ENCODE assay signal across 21 cellular contexts in the genomic region with DNA sequence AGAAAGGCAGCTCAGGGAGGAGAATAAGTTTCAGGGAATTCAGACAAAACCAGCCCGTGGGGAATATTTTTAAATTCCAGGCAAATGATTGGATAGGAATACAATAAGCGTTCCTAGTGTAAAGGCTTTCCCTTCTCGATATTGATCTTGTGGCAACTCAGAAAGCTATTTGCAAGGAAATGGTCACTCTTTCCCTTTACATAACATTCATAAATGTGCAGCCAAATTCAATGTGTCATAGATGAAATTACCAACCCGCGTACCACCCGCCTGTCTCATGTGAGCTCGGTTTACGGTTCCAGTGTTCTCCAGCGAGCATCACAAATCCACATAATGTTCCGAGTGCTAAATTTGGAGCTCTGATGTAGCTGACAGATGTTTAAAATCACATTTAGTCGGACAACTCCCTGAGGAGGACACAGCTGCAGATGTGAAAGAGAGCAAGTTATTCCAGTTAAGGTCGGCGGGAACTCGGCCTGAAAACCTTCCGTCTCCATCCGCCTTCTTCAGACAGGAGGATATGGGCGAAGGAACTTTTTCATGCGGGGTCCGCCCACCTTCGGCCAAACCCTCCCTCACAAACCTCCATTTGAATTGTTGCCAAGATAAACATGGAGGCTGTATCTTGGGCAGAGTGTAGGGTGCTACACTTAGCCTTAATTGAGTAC.
DNase-seq lines count a peak whose midpoint lies in the region; FAIRE-seq and TF ChIP-seq lines count a peak whose summit lies in the region.
"Had no signal": no experiment of that assay in that cellular context is flagged by ENCODE, and none has a peak within 500 bp of the region (broad histone marks: within the 10 kb centered on the region; RNA-seq: fewer than 3 reads in every experiment).

No MANE protein-coding gene starts in this region.

- no peak for FAIRE-seq in kidney (lab: Jason Lieb, UNC)
- FAIRE-seq: H1, pancreas had no signal

- H3K4me3 ChIP-seq in coronary artery, result peak overlapping the region; percentile 64
- no peak overlapping the region for H3K4me3 ChIP-seq in kidney (ENCODE audit: low read length in 2 of 2)
- H3K4me3 ChIP-seq: mucosa of descending colon, pancreas, transverse colon had no signal

- H3K9me3 ChIP-seq in kidney (ENCODE audit: control insufficient read depth in 1 of 2, low read length in 2 of 2), result no peaks in the 10 kb centered on the region
- H3K9me3 ChIP-seq: mucosa of descending colon, pancreas, SK-N-SH, transverse colon had no signal

- peaks cover 3 to 8% of the 10 kb centered on the region in 2 donors for H3K4me1 ChIP-seq in kidney (ENCODE audit: control insufficient read depth in 1 of 2, insufficient read depth in 1 of 2, low read depth in 1 of 2, low read length in 2 of 2)

- intact Hi-C loops in kidney (cut with DNase I), result no loop called here

- H3K27ac ChIP-seq in coronary artery (peak overlapping the region; percentile 83 to 85), kidney (ENCODE audit: low read depth in 2 of 2, low read length in 2 of 2) (peak overlapping the region; percentile 10 to 50)

- H3K9ac ChIP-seq in kidney (ENCODE audit: low read length in 2 of 2), result no peak overlapping the region
- H3K9ac ChIP-seq: SK-N-SH had no signal

- DNase-seq in EH (ENCODE audit: low read depth), result peak; percentile 34
- peak; percentile 84 for DNase-seq in coronary artery (ENCODE audit: low spot score)
- DNase-seq in kidney, result peak; percentile 85
- peak; percentile 23 for DNase-seq in smooth muscle cell of the brain vasculature (ENCODE audit: low read depth, low spot score)
- DNase-seq in HK-2 (ENCODE audit: unreplicated experiment), result no peak
- no peak for DNase-seq in COLO668 (lab: John Stamatoyannopoulos, UW; ENCODE audit: unreplicated experiment)
- DNase-seq in SHP77 treated with DMSO at 0.1 percent for 48 hours (lab: John Stamatoyannopoulos, UW), result no peak
- DNase-seq in SW480 (ENCODE audit: low spot score), result no peak
- DNase-seq: activated CD4-positive, alpha-beta T cell treated with anti-CD3 and anti-CD28 coated beads, Interleukin-2, amount 50 U/mL, for 48 hours; activated naive CD8-positive, alpha-beta T cell treated with anti-CD3 and anti-CD28 coated beads, Interleukin-2, amount 10 ng/mL, durations not matched to agents 7 days and 5 days; activated T-cell treated with anti-CD3 and anti-CD28 coated beads, Interleukin-2, amount 50 U/mL, for 72 hours; CD8-positive, alpha-beta memory T cell; islet precursor cell; mucosa of descending colon; NCI-H187; NCI-H524; pancreas; PC-3; SK-N-SH; transverse colon had no signal

- no peak for TF ChIP-seq CTCF in coronary artery (IDR thresholded peaks at IDR 0.05)
- no peak for TF ChIP-seq CTCF in kidney (IDR thresholded peaks at IDR 0.05; ENCODE audit: borderline replicate concordance, extremely low read depth, insufficient read depth)

- H3K36me3 ChIP-seq in kidney (ENCODE audit: control insufficient read depth in 1 of 2, insufficient read depth in 2 of 2, low read length in 2 of 2), result no peaks in the 10 kb centered on the region
- H3K36me3 ChIP-seq: pancreas, transverse colon had no signal

Comparison
In these comparisons a context has a peak if more than half of its experiments do, and no peak if none do; other contexts are left out.
1. DNase-seq: peak in EH (single experiment), coronary artery (single experiment), kidney (single experiment) and smooth muscle cell of the brain vasculature (single experiment); none in HK-2 (single experiment), COLO668 (single experiment), SHP77 treated with DMSO at 0.1 percent for 48 hours (single experiment) and SW480 (single experiment).